ENCODE assay signal across 8 cellular contexts in genomic region chrX:155612312-155613224, GRCh38. TPM values are rescaled to one million over a fixed set of nuclear protein-coding genes. Genes with fewer than 3 reads are reported as not detected.
DNase-seq lines count a peak whose midpoint lies in the region; ATAC-seq and TF ChIP-seq lines count a peak whose summit lies in the region.

TSS of gene SPRY3 (plus strand) at chrX:155612586.
A gene with protein sequence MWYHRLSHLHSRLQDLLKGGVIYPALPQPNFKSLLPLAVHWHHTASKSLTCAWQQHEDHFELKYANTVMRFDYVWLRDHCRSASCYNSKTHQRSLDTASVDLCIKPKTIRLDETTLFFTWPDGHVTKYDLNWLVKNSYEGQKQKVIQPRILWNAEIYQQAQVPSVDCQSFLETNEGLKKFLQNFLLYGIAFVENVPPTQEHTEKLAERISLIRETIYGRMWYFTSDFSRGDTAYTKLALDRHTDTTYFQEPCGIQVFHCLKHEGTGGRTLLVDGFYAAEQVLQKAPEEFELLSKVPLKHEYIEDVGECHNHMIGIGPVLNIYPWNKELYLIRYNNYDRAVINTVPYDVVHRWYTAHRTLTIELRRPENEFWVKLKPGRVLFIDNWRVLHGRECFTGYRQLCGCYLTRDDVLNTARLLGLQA (minus strand): TSS chrX:155612952. CDS start chrX:155545276, 67,676 bp downstream.

- no peaks in the 10 kb centered on the region for H3K9me3 ChIP-seq in PC-9 (ENCODE audit: insufficient read depth, low read depth)
- no peaks in the 10 kb centered on the region for H3K9me3 ChIP-seq in naive thymus-derived CD4-positive, alpha-beta T cell (ENCODE audit: control insufficient read depth in 2 of 3, low read length in 3 of 3)

- H3K79me2 ChIP-seq in PC-9 (ENCODE audit: low read depth): peaks cover 26% of the 10 kb centered on the region

- no peaks in the 10 kb centered on the region for H3K36me3 ChIP-seq in PC-9 (ENCODE audit: low read depth)
- peaks cover 0 to 7% (median 0%) of the 10 kb centered on the region in 3 experiments for H3K36me3 ChIP-seq in naive thymus-derived CD4-positive, alpha-beta T cell (ENCODE audit: control insufficient read depth in 2 of 3, insufficient read depth in 3 of 3, low read length in 3 of 3)

- intact Hi-C loops in PC-9 (cut with micrococcal nuclease; ENCODE audit: unreplicated experiment): no loop called here
- intact Hi-C loops in naive thymus-derived CD4-positive, alpha-beta T cell (cut with micrococcal nuclease): loop anchor here in 1 of 2 donors (1.0 to 10.0 kb wide), 5 partner anchors 20 to 808 kb away; partner anchors contain the start of genes FUNDC2, MPP1, RAB39B and VAMP7

- H3K4me3 ChIP-seq in PC-9: peak within 1 kb of the TSS; percentile 77
- peak within 1 kb of the TSS; percentile 75 for H3K4me3 ChIP-seq in fibroblast of mammary gland (ENCODE audit: control insufficient read depth, low read depth, low read length)
- H3K4me3 ChIP-seq in naive thymus-derived CD4-positive, alpha-beta T cell (ENCODE audit: low read length): peak within 1 kb of the TSS; percentile 83

- H3F3A ChIP-seq in PC-9 (ENCODE audit: insufficient read depth, low read depth): no peaks in the 10 kb centered on the region

- H3K4me1 ChIP-seq in PC-9 (replicated peaks; ENCODE audit: insufficient read depth): peaks cover 9% of the 10 kb centered on the region; the same call in 1 of the 2 replicates
- H3K4me1 ChIP-seq in naive thymus-derived CD4-positive, alpha-beta T cell (ENCODE audit: control insufficient read depth in 2 of 2, insufficient read depth in 2 of 2, low read length in 2 of 2): no peaks in the 10 kb centered on the region

- peak within 1 kb of the TSS; percentile 99 for H2AFZ ChIP-seq in PC-9

- POLR2A ChIA-PET in PC-9 (lab: Charles Lee; ENCODE audit: unreplicated experiment): no interaction called here
- POLR2A ChIA-PET in naive thymus-derived CD4-positive, alpha-beta T cell (lab: Charles Lee): no interaction called here

- no peaks in the 10 kb centered on the region for H3K9me3 Mint-ChIP-seq in activated T-helper 17 cell treated with anti-CD3 and anti-CD28 coated beads, Interleukin-2, amount 50 U/mL, for 72 hours
- peaks cover 0 to 3% (median 0%) of the 10 kb centered on the region in 11 donors for H3K9me3 Mint-ChIP-seq in naive thymus-derived CD4-positive, alpha-beta T cell
- peaks cover 2 to 4% of the 10 kb centered on the region in 2 donors for H3K9me3 Mint-ChIP-seq in stimulated activated naive B cell treated with anti-CD40 and anti-IgM and Interleukin-4, amounts not matched to agents 10 μg/mL and 1 μg/mL and 100 μg/mL, for 72 hours

- CTCF ChIA-PET in PC-9 (lab: Charles Lee): no interaction called here
- CTCF ChIA-PET in naive thymus-derived CD4-positive, alpha-beta T cell (lab: Charles Lee): interaction anchor here (0.6 kb wide), 1 partner anchor 38 kb away, joined by 4 read pairs; no protein-coding TSS in a partner anchor

- H3K27me3 ChIP-seq in PC-9 (ENCODE audit: insufficient read depth, low read depth): no peaks in the 10 kb centered on the region
- H3K27me3 ChIP-seq in naive thymus-derived CD4-positive, alpha-beta T cell (ENCODE audit: control insufficient read depth in 2 of 2, insufficient read depth in 2 of 2, low read length in 2 of 2): no peaks in the 10 kb centered on the region

- H3K4me2 ChIP-seq in PC-9: peak within 1 kb of the TSS; percentile 84

- TF ChIP-seq CTCF in PC-9 (conservative IDR thresholded peaks at IDR 0.05): no peak
- no peak for TF ChIP-seq CTCF in fibroblast of mammary gland (conservative IDR thresholded peaks at IDR 0.05; ENCODE audit: control insufficient read depth, insufficient read depth, low read depth, low read length)

- peak within 1 kb of the TSS; percentile 93 for H3K27ac Mint-ChIP-seq in activated T-helper 17 cell treated with anti-CD3 and anti-CD28 coated beads, Interleukin-2, amount 50 U/mL, for 72 hours
- H3K27ac Mint-ChIP-seq in naive thymus-derived CD4-positive, alpha-beta T cell: peak within 1 kb of the TSS; percentile 91 to 97 (median 95)
- peak within 1 kb of the TSS; percentile 96 for H3K27ac Mint-ChIP-seq in stimulated activated naive B cell treated with anti-CD40 and anti-IgM and Interleukin-4, amounts not matched to agents 10 μg/mL and 1 μg/mL and 100 μg/mL, for 72 hours

- no peaks in the 10 kb centered on the region for H3K4me1 Mint-ChIP-seq in activated T-helper 17 cell treated with anti-CD3 and anti-CD28 coated beads, Interleukin-2, amount 50 U/mL, for 72 hours
- peaks cover 8 to 43% (median 33%) of the 10 kb centered on the region in 7 donors for H3K4me1 Mint-ChIP-seq in naive thymus-derived CD4-positive, alpha-beta T cell
- H3K4me1 Mint-ChIP-seq in stimulated activated naive B cell treated with anti-CD40 and anti-IgM and Interleukin-4, amounts not matched to agents 10 μg/mL and 1 μg/mL and 100 μg/mL, for 72 hours: peaks cover 4 to 11% of the 10 kb centered on the region in 2 donors

- H4K20me1 ChIP-seq in PC-9 (ENCODE audit: insufficient read depth): no peaks in the 10 kb centered on the region

- no peaks in the 10 kb centered on the region for H3K9me2 ChIP-seq in PC-9 (ENCODE audit: insufficient read depth)

- H3K27me3 Mint-ChIP-seq in activated T-helper 17 cell treated with anti-CD3 and anti-CD28 coated beads, Interleukin-2, amount 50 U/mL, for 72 hours: no peaks in the 10 kb centered on the region
- no peaks in the 10 kb centered on the region for H3K27me3 Mint-ChIP-seq in naive thymus-derived CD4-positive, alpha-beta T cell
- H3K27me3 Mint-ChIP-seq in stimulated activated naive B cell treated with anti-CD40 and anti-IgM and Interleukin-4, amounts not matched to agents 10 μg/mL and 1 μg/mL and 100 μg/mL, for 72 hours: no peaks in the 10 kb centered on the region

- peaks cover 7% of the 10 kb centered on the region for H3K36me3 Mint-ChIP-seq in activated T-helper 17 cell treated with anti-CD3 and anti-CD28 coated beads, Interleukin-2, amount 50 U/mL, for 72 hours (ENCODE audit: low read depth)
- H3K36me3 Mint-ChIP-seq in naive thymus-derived CD4-positive, alpha-beta T cell: peaks cover 0 to 15% (median 0%) of the 10 kb centered on the region in 5 donors
- peaks cover 3 to 7% of the 10 kb centered on the region in 2 donors for H3K36me3 Mint-ChIP-seq in stimulated activated naive B cell treated with anti-CD40 and anti-IgM and Interleukin-4, amounts not matched to agents 10 μg/mL and 1 μg/mL and 100 μg/mL, for 72 hours

- ATAC-seq in GM21390 (IDR thresholded peaks at IDR 0.05; ENCODE audit: unreplicated experiment): peak; percentile 90
- peak; percentile 98 for ATAC-seq in activated T-helper 17 cell treated with anti-CD3 and anti-CD28 coated beads, Interleukin-2, amount 50 U/mL, for 72 hours (replicated peaks)
- ATAC-seq in naive thymus-derived CD4-positive, alpha-beta T cell: peak; percentile 93
- peak; percentile 92 to 96 for ATAC-seq in stimulated activated naive B cell treated with anti-CD40 and anti-IgM and Interleukin-4, amounts not matched to agents 10 μg/mL and 1 μg/mL and 100 μg/mL, for 72 hours (replicated peaks)

- H3K4me3 Mint-ChIP-seq in activated T-helper 17 cell treated with anti-CD3 and anti-CD28 coated beads, Interleukin-2, amount 50 U/mL, for 72 hours: peak within 1 kb of the TSS; percentile 92
- H3K4me3 Mint-ChIP-seq in naive thymus-derived CD4-positive, alpha-beta T cell: peak within 1 kb of the TSS; percentile 87 to 95 (median 91)
- peak within 1 kb of the TSS; percentile 89 to 91 for H3K4me3 Mint-ChIP-seq in stimulated activated naive B cell treated with anti-CD40 and anti-IgM and Interleukin-4, amounts not matched to agents 10 μg/mL and 1 μg/mL and 100 μg/mL, for 72 hours

- BruUV-seq in PC-9 (replicated peaks; lab: Mats Ljungman, UMichigan): TSS peak; percentile 75

- DNase-seq in D341Med (ENCODE audit: low spot score) (peak; percentile 81), HUDEP-2 (lab: John Stamatoyannopoulos, UW; ENCODE audit: unreplicated experiment in 76 of 76) (peak in 68 of 76 experiments; percentile 0 to 63 (median 35)), PC-9 (peak; percentile 43 to 74), fibroblast of mammary gland (ENCODE audit: low read depth) (peak; percentile 46)
- DNase-seq in naive thymus-derived CD4-positive, alpha-beta T cell: peak; percentile 28 to 68 (median 48)
- peak; percentile 40 for DNase-seq in stimulated activated naive B cell treated with anti-CD40 and anti-IgM and Interleukin-4, amounts not matched to agents 10 μg/mL and 1 μg/mL and 100 μg/mL, for 72 hours

- peak within 1 kb of the TSS; percentile 79 for H3K27ac ChIP-seq in PC-9
- peak within 1 kb of the TSS; percentile 96 for H3K27ac ChIP-seq in naive thymus-derived CD4-positive, alpha-beta T cell (ENCODE audit: low read depth, low read length)

RNA-seq across cellular contexts. Expression of gene SPRY3, which starts in this region (rescaled TPM):
- 1.1 and 2.1 TPM in 2 replicates for total RNA-seq in PC-9 (2021)
- total RNA-seq in activated T-helper 17 cell treated with anti-CD3 and anti-CD28 coated beads, Interleukin-2, amount 50 U/mL, for 72 hours: under 1 TPM; 0.50 to 0.52 TPM
- 1 to 10 TPM in 4 of 5 experiments, under 1 TPM in 1; 0.58 to 1.1 (median 1.1) TPM for total RNA-seq in naive thymus-derived CD4-positive, alpha-beta T cell
- polyA plus RNA-seq in naive thymus-derived CD4-positive, alpha-beta T cell: under 1 TPM; 0.05 to 0.08 TPM

RNA-seq across cellular contexts. Expression of the second gene that starts in this region (rescaled TPM):
- total RNA-seq in PC-9 (2021): 31.3 and 37.2 TPM in 2 replicates
- 10 to 100 TPM; 11.2 to 16.7 TPM for total RNA-seq in activated T-helper 17 cell treated with anti-CD3 and anti-CD28 coated beads, Interleukin-2, amount 50 U/mL, for 72 hours
- 10 to 100 TPM; 11.8 to 17.7 (median 14.6) TPM for total RNA-seq in naive thymus-derived CD4-positive, alpha-beta T cell
- 10 to 100 TPM; 12.9 to 14.0 TPM for polyA plus RNA-seq in naive thymus-derived CD4-positive, alpha-beta T cell

Comparison
In these comparisons a context has a peak if more than half of its experiments do, and no peak if none do; other contexts are left out.
1. Peak in every context shown above with its lines: DNase-seq, ATAC-seq, H3K4me3 ChIP-seq and H3K27ac ChIP-seq.